Comparison of ENCODE assay signal across 8 cellular contexts in genomic region chr12:3077572-3078081, GRCh38. TPM values are rescaled to one million over a fixed set of nuclear protein-coding genes. Genes with fewer than 3 reads are reported as not detected.
DNase-seq lines count a peak whose midpoint lies in the region; ATAC-seq and TF ChIP-seq lines count a peak whose summit lies in the region.

No MANE protein-coding gene starts in this region.

- no TSS peak for BruUV-seq in IMR-90 (replicated peaks; lab: Mats Ljungman, UMichigan)

- peak overlapping the region; percentile 94 for H2AFZ ChIP-seq in IMR-90 (replicated peaks; ENCODE audit: low read length, poor library complexity)

- POLR2A ChIA-PET in IMR-90 (lab: Charles Lee; ENCODE audit: unreplicated experiment), result no interaction called here

- no peak overlapping the region for H2BK120ac ChIP-seq in IMR-90 (ENCODE audit: low read depth, low read length)

- H3K27me3 ChIP-seq in CD4-positive, CD25-positive, alpha-beta regulatory T cell (ENCODE audit: control insufficient read depth, insufficient read depth, low read length), result peaks cover 7% of the 10 kb centered on the region
- no peaks in the 10 kb centered on the region for H3K27me3 ChIP-seq in IMR-90 (ENCODE audit: control insufficient read depth, insufficient read depth, low read length)
- H3K27me3 ChIP-seq in iPS-20b (ENCODE audit: insufficient read depth, low read length), result peaks cover 36% of the 10 kb centered on the region

- no peak overlapping the region for H4K5ac ChIP-seq in IMR-90 (ENCODE audit: low read depth, low read length)

- no peak overlapping the region for H4K91ac ChIP-seq in IMR-90 (ENCODE audit: insufficient read depth, low read depth, low read length)

- 0 out of 2 replicates have a peak overlapping the region, but pooled peaks have one; percentile 23 for H3K56ac ChIP-seq in IMR-90 (ENCODE audit: extremely low read depth, insufficient read depth, low read length)

- TF ChIP-seq POLR2A in IMR-90 (IDR thresholded peaks at IDR 0.05; ENCODE audit: low read depth, low read length), result no peak

- H2AK5ac ChIP-seq in IMR-90 (ENCODE audit: low read depth, low read length), result no peak overlapping the region

- peak overlapping the region in 1 of 3 donors; percentile 21 for H3K27ac Mint-ChIP-seq in CD4-positive, CD25-positive, alpha-beta regulatory T cell
- H3K27ac Mint-ChIP-seq in stimulated activated memory B cell treated with anti-CD40 and anti-IgM and Interleukin-4, amounts not matched to agents 10 μg/mL and 1 μg/mL and 100 μg/mL, for 72 hours, result no peak overlapping the region

- H3K9ac ChIP-seq in IMR-90 (ENCODE audit: low read depth, low read length) (peak overlapping the region; percentile 65), iPS-20b (ENCODE audit: low read depth, low read length) (no peak overlapping the region; the same call in 1 of the 2 replicates)

- H4K20me1 ChIP-seq in IMR-90 (ENCODE audit: insufficient read depth, low read length), result peaks cover 14% of the 10 kb centered on the region; the same call in 1 of the 2 replicates

- dilution Hi-C loops in IMR-90 (cut with HindIII; ENCODE audit: low sequenced_read_pairs, unreplicated experiment), result no loop called here

- TF ChIP-seq CTCF in IMR-90 (conservative IDR thresholded peaks at IDR 0.05; ENCODE audit: low read depth, low read length) (no peak), astrocyte of the cerebellum (IDR thresholded peaks at IDR 0.05; ENCODE audit: low read depth, low read length, missing control alignments) (no peak)

- peak overlapping the region; percentile 31 for H3K4me3 ChIP-seq in CD4-positive, CD25-positive, alpha-beta regulatory T cell (ENCODE audit: low read depth, low read length)
- peak overlapping the region; percentile 64 for H3K4me3 ChIP-seq in IMR-90 (ENCODE audit: insufficient read depth, low read depth, low read length)
- peak overlapping the region; percentile 81 for H3K4me3 ChIP-seq in astrocyte of the cerebellum (ENCODE audit: low read depth, low read length)
- peak overlapping the region; percentile 62 for H3K4me3 ChIP-seq in iPS-20b (ENCODE audit: low read length)

- peak overlapping the region; percentile 1; the same call in 1 of the 2 replicates for H3K14ac ChIP-seq in IMR-90 (replicated peaks; ENCODE audit: low read depth, low read length)

- peak overlapping the region; percentile 42 for H2BK5ac ChIP-seq in IMR-90 (ENCODE audit: low read depth, low read length, poor library complexity, severe bottlenecking)

- H3K9me3 Mint-ChIP-seq in CD4-positive, CD25-positive, alpha-beta regulatory T cell, result peaks cover 0 to 1% (median 0%) of the 10 kb centered on the region in 7 donors
- H3K9me3 Mint-ChIP-seq in stimulated activated memory B cell treated with anti-CD40 and anti-IgM and Interleukin-4, amounts not matched to agents 10 μg/mL and 1 μg/mL and 100 μg/mL, for 72 hours, result no peaks in the 10 kb centered on the region

- H3K4me1 Mint-ChIP-seq in CD4-positive, CD25-positive, alpha-beta regulatory T cell, result peaks cover 0 to 21% (median 6%) of the 10 kb centered on the region in 4 donors
- peaks cover 14% of the 10 kb centered on the region for H3K4me1 Mint-ChIP-seq in stimulated activated memory B cell treated with anti-CD40 and anti-IgM and Interleukin-4, amounts not matched to agents 10 μg/mL and 1 μg/mL and 100 μg/mL, for 72 hours

- peaks cover 4% of the 10 kb centered on the region; the same call in 1 of the 2 replicates for H3K9me1 ChIP-seq in IMR-90 (ENCODE audit: insufficient read depth, low read length)

- no peaks in the 10 kb centered on the region for H3K36me3 ChIP-seq in CD4-positive, CD25-positive, alpha-beta regulatory T cell (ENCODE audit: control insufficient read depth, insufficient read depth, low read length)
- no peaks in the 10 kb centered on the region for H3K36me3 ChIP-seq in IMR-90 (ENCODE audit: control insufficient read depth, insufficient read depth, low read length)
- no peaks in the 10 kb centered on the region for H3K36me3 ChIP-seq in iPS-20b (ENCODE audit: insufficient read depth, low read depth, low read length)

- WGBS in IMR-90 (ENCODE audit: extremely low coverage in 2 of 2, insufficient read length in 1 of 2), 2 experiments, result 0% methylated on average over 9 of the region's 32 CpGs; no CpG with 5 or more reads in 1 of the 2 experiments

- no peaks in the 10 kb centered on the region for H3K9me3 ChIP-seq in CD4-positive, CD25-positive, alpha-beta regulatory T cell (ENCODE audit: control insufficient read depth in 2 of 2, low read length in 2 of 2)
- H3K9me3 ChIP-seq in IMR-90 (ENCODE audit: control insufficient read depth, insufficient read depth, low read length) (no peaks in the 10 kb centered on the region), iPS-20b (ENCODE audit: insufficient read depth, low read depth, low read length) (no peaks in the 10 kb centered on the region)

- peak overlapping the region; percentile 78 for H3K4me2 ChIP-seq in IMR-90 (ENCODE audit: low read depth, low read length)

- peaks cover 13 to 37% of the 10 kb centered on the region in 2 experiments for H3K79me1 ChIP-seq in IMR-90 (ENCODE audit: low read depth in 1 of 2, low read length in 2 of 2)

- peaks cover 41% of the 10 kb centered on the region for H3K27me3 Mint-ChIP-seq in CD4-positive, CD25-positive, alpha-beta regulatory T cell
- H3K27me3 Mint-ChIP-seq in stimulated activated memory B cell treated with anti-CD40 and anti-IgM and Interleukin-4, amounts not matched to agents 10 μg/mL and 1 μg/mL and 100 μg/mL, for 72 hours, result peaks cover 11% of the 10 kb centered on the region

- peak overlapping the region; percentile 75; the same call in 1 of the 2 replicates for H3K23ac ChIP-seq in IMR-90 (ENCODE audit: low read depth, low read length)

- no peak overlapping the region; the same call in 1 of the 2 replicates for H3K18ac ChIP-seq in IMR-90 (ENCODE audit: low read depth, low read length)

- no peak for ATAC-seq in CD4-positive, CD25-positive, alpha-beta regulatory T cell (ENCODE audit: low read depth in 2 of 2)
- peak; percentile 41 for ATAC-seq in IMR-90 (ENCODE audit: low read depth)
- no peak for ATAC-seq in stimulated activated memory B cell treated with anti-CD40 and anti-IgM and Interleukin-4, amounts not matched to agents 10 μg/mL and 1 μg/mL and 100 μg/mL, for 72 hours

- no peak overlapping the region for H2BK15ac ChIP-seq in IMR-90 (ENCODE audit: low read depth, low read length)

- in situ Hi-C loops in IMR-90 (cut with MboI; ENCODE audit: low sequenced_read_pairs), result loop anchor here (5.0 kb wide), 1 partner anchor 200 kb away; no protein-coding TSS in a partner anchor
- in situ Hi-C loops in astrocyte of the cerebellum (cut with HindIII; ENCODE audit: low sequenced_read_pairs), result no loop called here

- H4K8ac ChIP-seq in IMR-90 (ENCODE audit: low read depth in 2 of 2, low read length in 2 of 2), result no peak overlapping the region

- TF ChIP-seq RAD21 in IMR-90 (IDR thresholded peaks at IDR 0.05; ENCODE audit: low read length), result no peak

- intact Hi-C loops in IMR-90 (cut with micrococcal nuclease), result loop anchor here (5.0 kb wide), 1 partner anchor 40 kb away; no protein-coding TSS in a partner anchor

- peak overlapping the region; percentile 94 for H2AK9ac ChIP-seq in IMR-90 (replicated peaks; ENCODE audit: low read depth, low read length, poor library complexity)

- peak in 2 of 3 donors; percentile 11 to 19 for DNase-seq in CD4-positive, CD25-positive, alpha-beta regulatory T cell
- peak; percentile 45 for DNase-seq in IMR-90
- no peak for DNase-seq in astrocyte of the cerebellum (ENCODE audit: low read depth)
- no peak for DNase-seq in NCI-H446 treated with DMSO at 0.1 percent for 48 hours (lab: John Stamatoyannopoulos, UW)
- no peak for DNase-seq in superior temporal gyrus (ENCODE audit: extremely low spot score)
- no peak for DNase-seq in RPMI8226

- CTCF ChIA-PET in IMR-90 (lab: Yijun Ruan, JAX), result interaction anchor here (1.2 kb wide), 1 partner anchor 46 kb away, joined by 4 read pairs; no protein-coding TSS in a partner anchor

- H3K4ac ChIP-seq in IMR-90 (ENCODE audit: low read depth, low read length), result peak overlapping the region; percentile 13; the same call in 1 of the 2 replicates

- peaks cover 15% of the 10 kb centered on the region for H3K4me1 ChIP-seq in CD4-positive, CD25-positive, alpha-beta regulatory T cell (ENCODE audit: control insufficient read depth, insufficient read depth, low read length, poor library complexity, severe bottlenecking)
- H3K4me1 ChIP-seq in IMR-90 (ENCODE audit: control insufficient read depth, insufficient read depth, low read length) (peaks cover 14% of the 10 kb centered on the region), iPS-20b (ENCODE audit: insufficient read depth, low read length) (peaks cover 7% of the 10 kb centered on the region; the same call in 1 of the 2 replicates)

- no peak overlapping the region for H3K27ac ChIP-seq in CD4-positive, CD25-positive, alpha-beta regulatory T cell (ENCODE audit: insufficient read depth, low read length, poor library complexity, severe bottlenecking)
- H3K27ac ChIP-seq in IMR-90 (ENCODE audit: insufficient read depth, low read length) (peak overlapping the region; percentile 64), iPS-20b (ENCODE audit: low read length) (no peak overlapping the region)

- H2BK20ac ChIP-seq in IMR-90 (ENCODE audit: low read depth, low read length), result no peak overlapping the region

- H3K4me3 Mint-ChIP-seq in CD4-positive, CD25-positive, alpha-beta regulatory T cell, result peak overlapping the region; percentile 84 to 88 (median 86)
- peak overlapping the region; percentile 65 for H3K4me3 Mint-ChIP-seq in stimulated activated memory B cell treated with anti-CD40 and anti-IgM and Interleukin-4, amounts not matched to agents 10 μg/mL and 1 μg/mL and 100 μg/mL, for 72 hours

- H3K36me3 Mint-ChIP-seq in CD4-positive, CD25-positive, alpha-beta regulatory T cell, result no peaks in the 10 kb centered on the region
- H3K36me3 Mint-ChIP-seq in stimulated activated memory B cell treated with anti-CD40 and anti-IgM and Interleukin-4, amounts not matched to agents 10 μg/mL and 1 μg/mL and 100 μg/mL, for 72 hours, result no peaks in the 10 kb centered on the region

TF ChIP-seq in IMR-90, 13 proteins besides CTCF, POLR2A, EP300 and RAD21 (continues in another document):
- TF ChIP-seq RCOR1 (IDR thresholded peaks at IDR 0.05; ENCODE audit: insufficient replicate concordance, low read length), result no peak
- TF ChIP-seq FOS (IDR thresholded peaks at IDR 0.05; ENCODE audit: low read depth, low read length), result no peak
- TF ChIP-seq CEBPB (IDR thresholded peaks at IDR 0.05; ENCODE audit: low read depth, low read length), result no peak
- TF ChIP-seq RFX5 (IDR thresholded peaks at IDR 0.05; ENCODE audit: low read depth, low read length), result no peak
- TF ChIP-seq MAFK (IDR thresholded peaks at IDR 0.05; ENCODE audit: low read depth, low read length), result no peak
- no peak for TF ChIP-seq NFE2L2 (IDR thresholded peaks at IDR 0.05; ENCODE audit: low read depth, low read length)
- no peak for TF ChIP-seq MAZ (IDR thresholded peaks at IDR 0.05; ENCODE audit: borderline replicate concordance, low read depth, low read length)

RNA-seq across cellular contexts. Expression of gene TSPAN9, which starts 0.4 kb away (rescaled TPM):
- total RNA-seq in CD4-positive, CD25-positive, alpha-beta regulatory T cell, result 1.2 TPM
- under 1 TPM in 3 of 4 donors, not detected in 1; 0.09 to 0.38 (median 0.22) TPM for polyA plus RNA-seq in CD4-positive, CD25-positive, alpha-beta regulatory T cell
- 16.1 and 17.7 TPM in 2 replicates for total RNA-seq in IMR-90 (2012; rRNA removed)
- 29.8 and 39.1 TPM in 2 replicates for polyA plus RNA-seq in IMR-90 (2012; rRNA removed)
- polyA plus RNA-seq in IMR-90 (2012; cell fraction: cytosol; rRNA removed), result 14.4 and 30.5 TPM in 2 replicates
- polyA plus RNA-seq in IMR-90 (2012; cell fraction: nucleus; rRNA removed; ENCODE audit: low replicate concordance), result 29.7 and 33.9 TPM in 2 replicates

Comparison
In these comparisons a context has a peak if more than half of its experiments do, and no peak if none do; other contexts are left out.
1. DNase-seq: peak in CD4-positive, CD25-positive, alpha-beta regulatory T cell (2 of 3) and IMR-90 (single experiment); none in astrocyte of the cerebellum (single experiment), NCI-H446 treated with DMSO at 0.1 percent for 48 hours (single experiment), superior temporal gyrus (single experiment) and RPMI8226 (single experiment).
2. H3K4me3 ChIP-seq: peak in every context shown above with its lines; median percentile 81 in astrocyte of the cerebellum; 64 in IMR-90; 62 in iPS-20b; 31 in CD4-positive, CD25-positive, alpha-beta regulatory T cell.